8 cellular contexts compared by ENCODE assay signal in genomic region chr13:48232420-48233096, GRCh38. TPM values are rescaled to one million over a fixed set of nuclear protein-coding genes. Genes with fewer than 3 reads are reported as not detected.
DNase-seq lines count a peak whose midpoint lies in the region; ATAC-seq and TF ChIP-seq lines count a peak whose summit lies in the region.

No MANE protein-coding gene starts in this region.

- ATAC-seq in HG02885 (IDR thresholded peaks at IDR 0.05; ENCODE audit: poor library complexity, unreplicated experiment): peak; percentile 18
- ATAC-seq in foreskin keratinocyte: peak; percentile 4

- TF ChIP-seq CTCF in WI38 (IDR thresholded peaks at IDR 0.05; ENCODE audit: low read depth, low read length) (no peak), foreskin keratinocyte (conservative IDR thresholded peaks at IDR 0.05) (no peak), ovary (IDR thresholded peaks at IDR 0.05) (no peak)

- WGBS in ovary, 3 donors: 5 to 7% (median 5%) methylated on average over 28 to 31 of the region's 31 CpGs

- TF ChIP-seq EP300 in ovary (IDR thresholded peaks at IDR 0.05): no peak

- intact Hi-C loops in ovary (cut with DNase I): loop anchor here in 3 of 4 donors (5.0 to 10.0 kb wide), 4 partner anchors 72 to 332 kb away; partner anchors contain the start of genes NUDT15 (in 1 of the 3) and RB1 (in 1 of the 3)

- H3K4me1 ChIP-seq in foreskin keratinocyte: peaks cover 20% of the 10 kb centered on the region
- H3K4me1 ChIP-seq in ovary (ENCODE audit: insufficient read depth): peaks cover 7% of the 10 kb centered on the region

- no peaks in the 10 kb centered on the region for H3K36me3 ChIP-seq in ovary

- H3K27me3 ChIP-seq in foreskin keratinocyte: no peaks in the 10 kb centered on the region
- H3K27me3 ChIP-seq in ovary: no peaks in the 10 kb centered on the region

- H3K27ac ChIP-seq in foreskin keratinocyte (peak overlapping the region; percentile 20), ovary (peak overlapping the region; percentile 99)

- DNase-seq in NCI-H526 treated with DMSO at 0.1 percent for 48 hours (lab: John Stamatoyannopoulos, UW) (peak; percentile 64), NCI-H526 (lab: John Stamatoyannopoulos, UW) (no peak), foreskin keratinocyte (peak; percentile 26 to 38), ovary (peak in 2 of 5 donors; percentile 50), NCI-H2107 (lab: John Stamatoyannopoulos, UW) (no peak), GM19238 (ENCODE audit: insufficient read length, low spot score) (no peak)

- H3K4me3 ChIP-seq in WI38 (ENCODE audit: low read depth, low read length): peak overlapping the region; percentile 72
- H3K4me3 ChIP-seq in ovary: peak overlapping the region; percentile 97

- no peaks in the 10 kb centered on the region for H3K9me3 ChIP-seq in ovary

- TF ChIP-seq POLR2A in ovary (IDR thresholded peaks at IDR 0.05): no peak

RNA-seq across cellular contexts. Expression of gene ITM2B, which starts 0.4 kb away (rescaled TPM):
- total RNA-seq in foreskin keratinocyte (211 and 221 TPM in 2 replicates), ovary (1,000 to 10,000 TPM in 1 of 7 donors, 100 to 1,000 TPM in 6; 635 to 1,026 (median 824) TPM)
- polyA plus RNA-seq in foreskin keratinocyte (252 and 272 TPM in 2 replicates), ovary (1,000 to 10,000 TPM in 1 of 2 donors, 100 to 1,000 TPM in 1; 903 to 1,955 TPM)

Comparison
In these comparisons a context has a peak if more than half of its experiments do, and no peak if none do; other contexts are left out.
1. DNase-seq: peak in NCI-H526 treated with DMSO at 0.1 percent for 48 hours (single experiment) and foreskin keratinocyte (2 of 2); none in NCI-H526 (0 of 2), NCI-H2107 (single experiment) and GM19238 (single experiment).